ENCODE assay signal across 10 cellular contexts in genomic region chr2:191866675-191867506, GRCh38. TPM values are rescaled to one million over a fixed set of nuclear protein-coding genes. Genes with fewer than 3 reads are reported as not detected.
A peak's percentile ranks its signal among the peaks of the same experiment; 100 is the strongest.
DNase-seq lines count a peak whose midpoint lies in the region; ATAC-seq, FAIRE-seq and TF ChIP-seq lines count a peak whose summit lies in the region.
"Had no signal": no experiment of that assay in that cellular context is flagged by ENCODE, and none has a peak within 500 bp of the region (broad histone marks: within the 10 kb centered on the region; RNA-seq: fewer than 3 reads in every experiment).

No MANE protein-coding gene starts in this region.

- H3K36me3 ChIP-seq in H1 (ENCODE audit: control insufficient read depth in 2 of 4, insufficient read depth in 4 of 4, low read length in 3 of 4) = no peaks in the 10 kb centered on the region
- no peaks in the 10 kb centered on the region for H3K36me3 ChIP-seq in mucosa of rectum (ENCODE audit: control insufficient read depth in 2 of 2, insufficient read depth in 2 of 2, low read length in 2 of 2)

- no peak for DNase-seq in Right ventricle myocardium inferior (ENCODE audit: missing footprints)
- DNase-seq in cardiac septum (ENCODE audit: low spot score) = no peak
- no peak for DNase-seq in H1 (ENCODE audit: low read depth in 1 of 2, low spot score in 2 of 2)
- DNase-seq in SHP77 (lab: John Stamatoyannopoulos, UW) = no peak
- DNase-seq in activated CD4-positive, CD25-positive, alpha-beta regulatory T cell (lab: John Stamatoyannopoulos, UW) = no peak
- DNase-seq in natural killer cell treated with Interleukin-12 subunit alpha and Interleukin-12 subunit beta and Interleukin-15 and Interleukin-18, amount 100 ng/mL, for 72 hours (ENCODE audit: low spot score) = no peak
- DNase-seq: CD4-positive, alpha-beta memory T cell; MM.1S had no signal

- H2BK5ac ChIP-seq in H1 (ENCODE audit: low read depth, low read length) = no peak overlapping the region

- no peak overlapping the region for H3K4me2 ChIP-seq in H1 (ENCODE audit: insufficient read depth in 1 of 2, low read depth in 2 of 2, low read length in 2 of 2)

- H3K79me1 ChIP-seq in H1 (ENCODE audit: low read depth, low read length) = no peaks in the 10 kb centered on the region

- TF ChIP-seq CTCF in H1 (IDR thresholded peaks at IDR 0.05; ENCODE audit: control extremely low read depth in 1 of 3, insufficient read depth in 1 of 3, low read depth in 1 of 3, low read length in 3 of 3) = no peak

- H3K18ac ChIP-seq in H1 (ENCODE audit: extremely low read depth, low read length) = no peak overlapping the region

- H4K91ac ChIP-seq in H1 (replicated peaks; ENCODE audit: insufficient read length, low read length) = no peak overlapping the region

- H2BK120ac ChIP-seq in H1 (replicated peaks; ENCODE audit: low read depth, low read length) = no peak overlapping the region

- H2AK5ac ChIP-seq in H1 (ENCODE audit: low read depth, low read length) = no peak overlapping the region

- WGBS in H1 (ENCODE audit: extremely low coverage in 1 of 2, insufficient coverage in 1 of 2, insufficient read length in 1 of 2, insufficient replicate concordance in 2 of 2, low coverage in 1 of 2, low lambda C conversion rate in 2 of 2, missing lambda C conversion rate in 1 of 2), 2 experiments = 87% methylated on average over 7 of the region's 7 CpGs; no CpG with 5 or more reads in 1 of the 2 experiments

- intact Hi-C loops in Right ventricle myocardium inferior (cut with DNase I) (loop anchor here (2.0 to 5.0 kb wide), 2 partner anchors 20 to 160 kb away; partner anchors contain the start of gene CAVIN2), cardiac septum (cut with DNase I) (loop anchor here (2.0 kb wide), 1 partner anchor 20 kb away; the partner anchor contains the start of gene CAVIN2)

- no peaks in the 10 kb centered on the region for H3K36me3 Mint-ChIP-seq in natural killer cell treated with Interleukin-12 subunit alpha and Interleukin-12 subunit beta and Interleukin-15 and Interleukin-18, amount 100 ng/mL, for 72 hours
- H3K36me3 Mint-ChIP-seq: CD4-positive, alpha-beta memory T cell had no signal

- H3K27ac ChIP-seq in H1 (ENCODE audit: low read depth, low read length) = no peak overlapping the region
- H3K27ac ChIP-seq in mucosa of rectum (ENCODE audit: low read depth in 2 of 2, low read length in 2 of 2) = peak overlapping the region; percentile 43 to 65

- no peak overlapping the region for H2BK12ac ChIP-seq in H1 (ENCODE audit: low read depth, low read length)

- no peak overlapping the region for H3K27ac Mint-ChIP-seq in natural killer cell treated with Interleukin-12 subunit alpha and Interleukin-12 subunit beta and Interleukin-15 and Interleukin-18, amount 100 ng/mL, for 72 hours
- H3K27ac Mint-ChIP-seq: CD4-positive, alpha-beta memory T cell had no signal

- H3K4me3 ChIP-seq in H1 (ENCODE audit: extremely low read depth in 1 of 4, insufficient read depth in 2 of 4, low read depth in 3 of 4, low read length in 4 of 4) (no peak overlapping the region), mucosa of rectum (ENCODE audit: low read length in 2 of 2) (peak overlapping the region in 1 of 2 donors; percentile 30)

- no peak overlapping the region for H3K56ac ChIP-seq in H1 (replicated peaks; ENCODE audit: insufficient read length, low read depth, low read length)

- no peak overlapping the region for H3K9ac ChIP-seq in H1 (replicated peaks in 1 of 4; ENCODE audit: extremely low read depth in 1 of 4, low read depth in 3 of 4, low read length in 3 of 4)
- H3K9ac ChIP-seq in mucosa of rectum (ENCODE audit: low read depth in 1 of 2, low read length in 2 of 2) = no peak overlapping the region

- H4K5ac ChIP-seq in H1 (ENCODE audit: insufficient read length, low read depth, low read length) = no peak overlapping the region

- CTCF ChIA-PET in H1 (lab: Charles Lee; ENCODE audit: partially characterized antibody) = interaction anchor here (1.1 to 6.6 kb wide), 12 partner anchors 21 to 312 kb away, joined by 3 to 171 read pairs (median 8); partner anchors contain the start of gene CAVIN2

- FAIRE-seq in H1 (lab: Jason Lieb, UNC) = no peak

- no peak for TF ChIP-seq POLR2A in H1 (IDR thresholded peaks at IDR 0.05; ENCODE audit: control extremely low read depth in 1 of 2, low read depth in 2 of 2, low read length in 2 of 2)

- H3K4me3 Mint-ChIP-seq in natural killer cell treated with Interleukin-12 subunit alpha and Interleukin-12 subunit beta and Interleukin-15 and Interleukin-18, amount 100 ng/mL, for 72 hours = no peak overlapping the region
- H3K4me3 Mint-ChIP-seq: CD4-positive, alpha-beta memory T cell had no signal

- no peak for TF ChIP-seq RAD21 in H1 (IDR thresholded peaks at IDR 0.05 in 1 of 2, conservative IDR thresholded peaks at IDR 0.05 in 1 of 2; ENCODE audit: low read depth in 2 of 2, low read length in 2 of 2)

- peak; percentile 88 for ATAC-seq in Right ventricle myocardium inferior
- no peak for ATAC-seq in HG02852 (IDR thresholded peaks at IDR 0.05; ENCODE audit: unreplicated experiment)
- no peak for ATAC-seq in natural killer cell treated with Interleukin-12 subunit alpha and Interleukin-12 subunit beta and Interleukin-15 and Interleukin-18, amount 100 ng/mL, for 72 hours

- no peak for TF ChIP-seq EP300 in H1 (IDR thresholded peaks at IDR 0.05; ENCODE audit: borderline replicate concordance in 1 of 2, low read depth in 2 of 2, low read length in 2 of 2)

- no peaks in the 10 kb centered on the region for H4K20me1 ChIP-seq in H1 (replicated peaks in 1 of 2; ENCODE audit: control insufficient read depth in 1 of 2, insufficient read depth in 2 of 2, low read length in 2 of 2)

- H3K4me1 Mint-ChIP-seq in natural killer cell treated with Interleukin-12 subunit alpha and Interleukin-12 subunit beta and Interleukin-15 and Interleukin-18, amount 100 ng/mL, for 72 hours (ENCODE audit: low read depth in 2 of 2) = no peaks in the 10 kb centered on the region
- H3K4me1 Mint-ChIP-seq: CD4-positive, alpha-beta memory T cell had no signal

- H3K27me3 Mint-ChIP-seq in natural killer cell treated with Interleukin-12 subunit alpha and Interleukin-12 subunit beta and Interleukin-15 and Interleukin-18, amount 100 ng/mL, for 72 hours = peaks cover 0 to 8% of the 10 kb centered on the region in 2 donors

- H3K4me1 ChIP-seq in H1 (replicated peaks in 1 of 4; ENCODE audit: control insufficient read depth in 3 of 4, insufficient read depth in 4 of 4, low read length in 3 of 4) (peaks cover 0 to 4% (median 0%) of the 10 kb centered on the region in 4 experiments; a peak in 1 of 7 replicates), mucosa of rectum (ENCODE audit: control insufficient read depth in 2 of 2, insufficient read depth in 2 of 2, low read length in 2 of 2) (peaks cover 4 to 16% of the 10 kb centered on the region in 2 donors)

- H3K9me3 ChIP-seq in H1 (ENCODE audit: insufficient read depth in 2 of 2, low read depth in 1 of 2, low read length in 1 of 2) = no peaks in the 10 kb centered on the region
- no peaks in the 10 kb centered on the region for H3K9me3 ChIP-seq in mucosa of rectum (ENCODE audit: control insufficient read depth in 2 of 2, low read length in 2 of 2)

- POLR2A ChIA-PET in H1 (lab: Charles Lee; ENCODE audit: partially characterized antibody) = no interaction called here

- H3K27me3 ChIP-seq in H1 (replicated peaks in 1 of 4; ENCODE audit: control insufficient read depth in 3 of 4, extremely low read depth in 1 of 4, insufficient read depth in 3 of 4, low read length in 3 of 4) = no peaks in the 10 kb centered on the region
- no peaks in the 10 kb centered on the region for H3K27me3 ChIP-seq in mucosa of rectum (ENCODE audit: control insufficient read depth in 2 of 2, insufficient read depth in 2 of 2, low read length in 2 of 2)

- no peak overlapping the region for H3K4ac ChIP-seq in H1 (replicated peaks; ENCODE audit: insufficient read length, low read depth, low read length)

- no peak overlapping the region for H3K14ac ChIP-seq in H1 (ENCODE audit: insufficient read length)

- no peak overlapping the region for H2BK20ac ChIP-seq in H1 (ENCODE audit: low read length)

- no peaks in the 10 kb centered on the region for H3K79me2 ChIP-seq in H1 (ENCODE audit: control insufficient read depth in 1 of 2, insufficient read depth in 2 of 2, low read length in 2 of 2)

- no peak overlapping the region for H4K8ac ChIP-seq in H1 (ENCODE audit: extremely low read depth, insufficient read depth, low read length)

- H3K23ac ChIP-seq in H1 (ENCODE audit: insufficient read length) = no peak overlapping the region

- no peak overlapping the region for H2AFZ ChIP-seq in H1 (ENCODE audit: low read length)

- H3K23me2 ChIP-seq in H1 (ENCODE audit: low read depth, low read length) = no peaks in the 10 kb centered on the region

- H2BK15ac ChIP-seq in H1 (ENCODE audit: low read length) = no peak overlapping the region

- no peaks in the 10 kb centered on the region for H3K9me3 Mint-ChIP-seq in natural killer cell treated with Interleukin-12 subunit alpha and Interleukin-12 subunit beta and Interleukin-15 and Interleukin-18, amount 100 ng/mL, for 72 hours
- H3K9me3 Mint-ChIP-seq: CD4-positive, alpha-beta memory T cell had no signal

TF ChIP-seq in H1, 55 proteins besides CTCF, POLR2A, EP300 and RAD21:
- TF ChIP-seq POLR2AphosphoS5 (IDR thresholded peaks at IDR 0.05; ENCODE audit: low read depth, low read length) (no peak), BACH1 (IDR thresholded peaks at IDR 0.05; ENCODE audit: low read length) (0 out of 2 replicates have a peak, but pooled peaks have one; percentile 13)

RNA-seq across cellular contexts. Expression of gene CAVIN2, which starts 20.0 kb away (rescaled TPM):
- total RNA-seq in Right ventricle myocardium inferior (109 TPM), cardiac septum (145 TPM)
- not detected in 2 replicates for total RNA-seq in H1 (2021; fragmentation: NEBNext Ultra II Directional; extraction: Animal tissue kit (Norgen Biotek cat#: 25700))
- 0.03 TPM in 2 replicates for polyA plus RNA-seq in H1 (2011; rRNA removed)
- polyA plus RNA-seq in H1 (2011; cell fraction: cytosol; rRNA removed) = not detected
- polyA plus RNA-seq in H1 (2011; cell fraction: nucleus; rRNA removed) = not detected
- polyA plus RNA-seq in H1 (2012, experiment 1 of 2) = 0.07 TPM in 1 of 4 replicates, not detected in the others
- not detected for polyA plus RNA-seq in H1 (2012, experiment 2 of 2)
- 0.02 TPM for polyA plus RNA-seq in H1 (2013, experiment 1 of 2)
- polyA plus RNA-seq in H1 (2013, experiment 2 of 2) = 0.02 TPM
- 0.13 TPM in 1 of 2 replicates, not detected in the other for polyA minus RNA-seq in H1 (2011; rRNA and poly(A)+ RNA removed)
- not detected for polyA minus RNA-seq in H1 (2011; cell fraction: cytosol; rRNA and poly(A)+ RNA removed)
- not detected for polyA minus RNA-seq in H1 (2011; cell fraction: nucleus; rRNA and poly(A)+ RNA removed)
- not detected for total RNA-seq in natural killer cell treated with Interleukin-12 subunit alpha and Interleukin-12 subunit beta and Interleukin-15 and Interleukin-18, amount 100 ng/mL, for 72 hours
- total RNA-seq: CD4-positive, alpha-beta memory T cell had no signal

Comparison
In these comparisons a context has a peak if more than half of its experiments do, and no peak if none do; other contexts are left out.
1. RNA of gene CAVIN2, which starts 20.0 kb away (total RNA-seq): 145 TPM in cardiac septum (single experiment) and 109 TPM in Right ventricle myocardium inferior (single experiment); not detected in natural killer cell treated with Interleukin-12 subunit alpha and Interleukin-12 subunit beta and Interleukin-15 and Interleukin-18, amount 100 ng/mL, for 72 hours and not detected in H1; every median in the first group is over 100 times any median in the second.